Comparison of ENCODE assay signal across 8 cellular contexts in genomic region chr7:129502708-129503685, GRCh38. TPM values are rescaled to one million over a fixed set of nuclear protein-coding genes. Genes with fewer than 3 reads are reported as not detected.
DNase-seq lines count a peak whose midpoint lies in the region; ATAC-seq and TF ChIP-seq lines count a peak whose summit lies in the region.

No MANE protein-coding gene starts in this region.

- no peaks in the 10 kb centered on the region for H3K9me3 Mint-ChIP-seq in activated naive CD8-positive, alpha-beta T cell treated with anti-CD3 and anti-CD28 coated beads, Interleukin-2, amount 50 U/mL, for 24 hours
- no peaks in the 10 kb centered on the region for H3K9me3 Mint-ChIP-seq in stimulated activated effector memory CD8-positive, alpha-beta T cell treated with anti-CD3 and anti-CD28 coated beads, Interleukin-12 subunit alpha, Interleukin-12 subunit beta, amount 100 ng/mL, for 72 hours

- CTCF ChIA-PET in AG04449 (lab: Yijun Ruan, JAX), result interaction anchor here (1.0 kb wide), 1 partner anchor 118 kb away, joined by 3 read pairs; no protein-coding TSS in a partner anchor

- TF ChIP-seq CTCF in AG04449 (IDR thresholded peaks at IDR 0.05; ENCODE audit: insufficient read depth, low read length, missing control alignments), result peak; percentile 12

- H3K4me3 ChIP-seq in AG04449 (ENCODE audit: low read depth, low read length) (peak overlapping the region; percentile 54), iPS-18c (ENCODE audit: insufficient read depth, low read depth, low read length) (peak overlapping the region; percentile 68)

- H3K27me3 Mint-ChIP-seq in activated naive CD8-positive, alpha-beta T cell treated with anti-CD3 and anti-CD28 coated beads, Interleukin-2, amount 50 U/mL, for 24 hours, result no peaks in the 10 kb centered on the region

- DNase-seq in AG04449 (ENCODE audit: low read depth, low spot score) (no peak), NCI-H146 (lab: John Stamatoyannopoulos, UW) (peak; percentile 63), left lobe of liver (ENCODE audit: low spot score) (no peak)
- peak; percentile 22 for DNase-seq in activated naive CD8-positive, alpha-beta T cell treated with anti-CD3 and anti-CD28 coated beads, Interleukin-2, amount 50 U/mL, for 24 hours
- DNase-seq in stimulated activated effector memory CD8-positive, alpha-beta T cell treated with anti-CD3 and anti-CD28 coated beads, Interleukin-12 subunit alpha, Interleukin-12 subunit beta, amount 100 ng/mL, for 72 hours (ENCODE audit: low spot score in 2 of 2), result peak in 1 of 2 donors; percentile 11

- H3K4me3 Mint-ChIP-seq in activated naive CD8-positive, alpha-beta T cell treated with anti-CD3 and anti-CD28 coated beads, Interleukin-2, amount 50 U/mL, for 24 hours, result peak overlapping the region; percentile 79
- peak overlapping the region; percentile 64 for H3K4me3 Mint-ChIP-seq in stimulated activated effector memory CD8-positive, alpha-beta T cell treated with anti-CD3 and anti-CD28 coated beads, Interleukin-12 subunit alpha, Interleukin-12 subunit beta, amount 100 ng/mL, for 72 hours

- H3K9me3 ChIP-seq in iPS-18c (ENCODE audit: control insufficient read depth, insufficient read depth, low read length), result no peaks in the 10 kb centered on the region

- H3K4me1 Mint-ChIP-seq in activated naive CD8-positive, alpha-beta T cell treated with anti-CD3 and anti-CD28 coated beads, Interleukin-2, amount 50 U/mL, for 24 hours, result peaks cover 15% of the 10 kb centered on the region
- H3K4me1 Mint-ChIP-seq in stimulated activated effector memory CD8-positive, alpha-beta T cell treated with anti-CD3 and anti-CD28 coated beads, Interleukin-12 subunit alpha, Interleukin-12 subunit beta, amount 100 ng/mL, for 72 hours, result peaks cover 35% of the 10 kb centered on the region

- POLR2A ChIA-PET in AG04449 (lab: Yijun Ruan, JAX), result no interaction called here

- H3K36me3 Mint-ChIP-seq in activated naive CD8-positive, alpha-beta T cell treated with anti-CD3 and anti-CD28 coated beads, Interleukin-2, amount 50 U/mL, for 24 hours (ENCODE audit: low read depth), result peaks cover 2% of the 10 kb centered on the region
- peaks cover 13% of the 10 kb centered on the region for H3K36me3 Mint-ChIP-seq in stimulated activated effector memory CD8-positive, alpha-beta T cell treated with anti-CD3 and anti-CD28 coated beads, Interleukin-12 subunit alpha, Interleukin-12 subunit beta, amount 100 ng/mL, for 72 hours

- ATAC-seq in GM19395 (IDR thresholded peaks at IDR 0.05; ENCODE audit: unreplicated experiment) (peak; percentile 22), left lobe of liver (no peak), HG03196 (IDR thresholded peaks at IDR 0.05; ENCODE audit: unreplicated experiment) (no peak)
- peak; percentile 26 for ATAC-seq in activated naive CD8-positive, alpha-beta T cell treated with anti-CD3 and anti-CD28 coated beads, Interleukin-2, amount 50 U/mL, for 24 hours
- peak; percentile 36 for ATAC-seq in stimulated activated effector memory CD8-positive, alpha-beta T cell treated with anti-CD3 and anti-CD28 coated beads, Interleukin-12 subunit alpha, Interleukin-12 subunit beta, amount 100 ng/mL, for 72 hours

- no peak overlapping the region for H3K27ac Mint-ChIP-seq in activated naive CD8-positive, alpha-beta T cell treated with anti-CD3 and anti-CD28 coated beads, Interleukin-2, amount 50 U/mL, for 24 hours
- peak overlapping the region; percentile 74 for H3K27ac Mint-ChIP-seq in stimulated activated effector memory CD8-positive, alpha-beta T cell treated with anti-CD3 and anti-CD28 coated beads, Interleukin-12 subunit alpha, Interleukin-12 subunit beta, amount 100 ng/mL, for 72 hours

RNA-seq across cellular contexts. Expression of gene SMKR1, which starts 0.7 kb away (rescaled TPM):
- total RNA-seq in left lobe of liver, result not detected

Comparison
In these comparisons a context has a peak if more than half of its experiments do, and no peak if none do; other contexts are left out.
1. DNase-seq: peak in NCI-H146 (single experiment) and activated naive CD8-positive, alpha-beta T cell treated with anti-CD3 and anti-CD28 coated beads, Interleukin-2, amount 50 U/mL, for 24 hours (single experiment); none in AG04449 (single experiment) and left lobe of liver (single experiment).
2. ATAC-seq: peak in GM19395 (single experiment), activated naive CD8-positive, alpha-beta T cell treated with anti-CD3 and anti-CD28 coated beads, Interleukin-2, amount 50 U/mL, for 24 hours (single experiment) and stimulated activated effector memory CD8-positive, alpha-beta T cell treated with anti-CD3 and anti-CD28 coated beads, Interleukin-12 subunit alpha, Interleukin-12 subunit beta, amount 100 ng/mL, for 72 hours (single experiment); none in left lobe of liver (single experiment) and HG03196 (single experiment).